ENCODE assay signal across 9 cellular contexts in genomic region chr14:103966631-103967030, GRCh38. TPM values are rescaled to one million over a fixed set of nuclear protein-coding genes. Genes with fewer than 3 reads are reported as not detected.
"Had no signal": no experiment of that assay in that cellular context is flagged by ENCODE, and none has a peak within 500 bp of the region (broad histone marks: within the 10 kb centered on the region; RNA-seq: fewer than 3 reads in every experiment).

No MANE protein-coding gene starts in this region.

- DNase-seq: GDM1, GF-D8 had no signal

- FAIRE-seq: G401.6, GM12878, GM12891, GM12892, GM18507, GM19239 had no signal

- H3K4me3 ChIP-seq: GM12878 had no signal

- ATAC-seq: GM12878 had no signal

RNA-seq across cellular contexts. Expression of gene RD3L, which starts 24.3 kb away (rescaled TPM):
- total RNA-seq: G401, GM12878 had no signal
- polyA plus RNA-seq: GM12878 had no signal

RNA-seq across cellular contexts. Expression of gene TDRD9, which starts 38.4 kb away (rescaled TPM):
- total RNA-seq: G401, GM12878 had no signal
